Comparison of ENCODE assay signal across 10 cellular contexts in the genomic region with DNA sequence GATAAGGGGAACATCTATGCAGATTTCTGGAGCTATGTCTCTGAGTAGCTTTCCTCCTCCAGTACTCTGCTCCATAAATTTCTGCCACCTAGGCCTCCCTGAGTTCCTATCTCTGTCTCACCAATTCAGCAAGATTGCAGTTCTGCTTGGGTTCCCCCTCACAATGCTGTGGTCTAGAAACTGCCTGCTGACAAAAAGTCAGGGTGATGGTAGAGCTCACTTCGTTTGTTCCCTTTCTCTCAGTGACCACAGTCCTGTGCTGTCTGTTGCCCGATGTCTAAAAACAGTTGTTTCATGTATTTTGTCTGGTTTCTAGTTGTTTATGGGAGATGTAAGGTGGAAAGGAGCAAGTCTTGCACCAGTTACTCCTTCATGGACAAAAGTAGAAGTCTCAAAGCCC. TPM values are rescaled to one million over a fixed set of nuclear protein-coding genes. Genes with fewer than 3 reads are reported as not detected.
DNase-seq lines count a peak whose midpoint lies in the region; ATAC-seq and TF ChIP-seq lines count a peak whose summit lies in the region.
"Had no signal": no experiment of that assay in that cellular context is flagged by ENCODE, and none has a peak within 500 bp of the region (broad histone marks: within the 10 kb centered on the region; RNA-seq: fewer than 3 reads in every experiment).

No MANE protein-coding gene starts in this region.

- H3K27me3 ChIP-seq in H9 (ENCODE audit: insufficient read depth, low read length) (no peaks in the 10 kb centered on the region), testis (no peaks in the 10 kb centered on the region)

- H4K5ac ChIP-seq in H9 (ENCODE audit: insufficient read length, low read depth, low read length), result no peak overlapping the region

- H3K4me1 Mint-ChIP-seq in H9, result peaks cover 12 to 22% of the 10 kb centered on the region in 2 experiments

- H3K27ac Mint-ChIP-seq in H9, result peak overlapping the region in 2 of 3 experiments; percentile 34 to 84; a peak in 3 of 7 replicates

- no peak overlapping the region for H2AFZ ChIP-seq in H9 (ENCODE audit: low read length)

- no peaks in the 10 kb centered on the region for H3K36me3 ChIP-seq in testis (ENCODE audit: low read depth, missing control alignments)

- DNase-seq in H9 (no peak), pons (ENCODE audit: low spot score) (peak; percentile 1), caudate nucleus (lab: John Stamatoyannopoulos, UW) (no peak), cerebellum (ENCODE audit: low spot score) (no peak), SW480 (ENCODE audit: low spot score) (no peak), testis (no peak)
- DNase-seq: NCI-H2227 treated with DMSO at 0.1 percent for 48 hours had no signal

- H3K4me2 ChIP-seq in H9 (ENCODE audit: insufficient read depth, insufficient read length, low read length), result no peak overlapping the region

- TF ChIP-seq CTCF in H9 (conservative IDR thresholded peaks at IDR 0.05) (no peak), testis (IDR thresholded peaks at IDR 0.05) (no peak)

- no peak overlapping the region for H3K27ac ChIP-seq in H9 (ENCODE audit: insufficient read length, low read depth, low read length)
- H3K27ac ChIP-seq in caudate nucleus (ENCODE audit: low read depth, low read length), result no peak overlapping the region
- no peak overlapping the region for H3K27ac ChIP-seq in testis
- H3K27ac ChIP-seq: SK-N-MC had no signal

- H4K8ac ChIP-seq in H9 (replicated peaks; ENCODE audit: insufficient read length, low read depth, low read length), result no peak overlapping the region

- no peaks in the 10 kb centered on the region for H3K79me1 ChIP-seq in H9 (ENCODE audit: insufficient read depth, low read depth, low read length, poor library complexity, severe bottlenecking)

- H3K18ac ChIP-seq in H9 (ENCODE audit: insufficient read length, low read depth, low read length), result no peak overlapping the region

- no peak for TF ChIP-seq POLR2A in testis (IDR thresholded peaks at IDR 0.05)

- no peak overlapping the region for H3K23ac ChIP-seq in H9 (ENCODE audit: insufficient read length, low read depth, low read length)

- peak; percentile 90 for ATAC-seq in GM19035 (IDR thresholded peaks at IDR 0.05; ENCODE audit: unreplicated experiment)
- ATAC-seq in HG03432 (IDR thresholded peaks at IDR 0.05; ENCODE audit: unreplicated experiment), result peak; percentile 95

- intact Hi-C loops in testis (cut with DNase I; ENCODE audit: low total_unique reads), result no loop called here

- H3K14ac ChIP-seq in H9 (ENCODE audit: insufficient read depth, low read length), result no peak overlapping the region

- H2BK5ac ChIP-seq in H9 (ENCODE audit: insufficient read length, low read length), result no peak overlapping the region

- no peak overlapping the region for H3K4me3 ChIP-seq in testis
- H3K4me3 ChIP-seq: SK-N-MC had no signal

- H2BK15ac ChIP-seq in H9 (ENCODE audit: low read depth, low read length), result no peak overlapping the region

- no peak overlapping the region for H3K4me3 Mint-ChIP-seq in H9

- no peaks in the 10 kb centered on the region for H3K4me1 ChIP-seq in H9 (ENCODE audit: insufficient read depth, low read length)
- no peaks in the 10 kb centered on the region for H3K4me1 ChIP-seq in testis

- no peaks in the 10 kb centered on the region for H3K23me2 ChIP-seq in H9 (ENCODE audit: insufficient read length, low read depth, low read length, poor library complexity, severe bottlenecking)

- no peak overlapping the region for H3K9ac ChIP-seq in H9 (ENCODE audit: extremely low read depth, insufficient read length, low read length)

- no peak overlapping the region for H3K56ac ChIP-seq in H9 (ENCODE audit: insufficient read length, low read depth, low read length)

- no peak overlapping the region for H3K4ac ChIP-seq in H9 (ENCODE audit: low read depth, low read length)

- no peak overlapping the region for H2BK120ac ChIP-seq in H9 (ENCODE audit: low read depth, low read length, poor library complexity, severe bottlenecking)

- no peak overlapping the region for H2BK12ac ChIP-seq in H9 (ENCODE audit: insufficient read length, low read depth, low read length)

- H3K9me3 Mint-ChIP-seq in H9, result no peaks in the 10 kb centered on the region

- no peak overlapping the region for H4K91ac ChIP-seq in H9 (ENCODE audit: insufficient read length, low read depth, low read length)

- H3K9me3 ChIP-seq in H9 (ENCODE audit: control insufficient read depth, low read depth, low read length), result no peaks in the 10 kb centered on the region
- no peaks in the 10 kb centered on the region for H3K9me3 ChIP-seq in testis

- no peak overlapping the region for H2AK5ac ChIP-seq in H9 (ENCODE audit: insufficient read length, low read length)

- no peaks in the 10 kb centered on the region for H4K20me1 ChIP-seq in H9 (ENCODE audit: control insufficient read depth, insufficient read depth, insufficient read length)

- H3T11ph ChIP-seq in H9 (ENCODE audit: low read length), result no peak overlapping the region

- WGBS in H9 (ENCODE audit: extremely low coverage, insufficient read length, low lambda C conversion rate), result no CpG with 5 or more reads among the region's 2 CpGs
- 85 to 100% methylated on average over 1 to 2 of the region's 2 CpGs for WGBS in testis, 2 donors

- no peaks in the 10 kb centered on the region for H3K27me3 Mint-ChIP-seq in H9 (ENCODE audit: low read depth)

- no peaks in the 10 kb centered on the region for H3K79me2 ChIP-seq in H9 (ENCODE audit: insufficient read depth, low read length)

- H2BK20ac ChIP-seq in H9 (ENCODE audit: low read depth, low read length, poor library complexity, severe bottlenecking), result no peak overlapping the region

- H3K36me3 Mint-ChIP-seq in H9 (ENCODE audit: insufficient read depth in 1 of 3, low read depth in 3 of 3), result peaks cover 0 to 8% (median 2%) of the 10 kb centered on the region in 3 experiments; a peak in 3 of 7 replicates

RNA-seq across cellular contexts. Expression of a gene that starts 41.1 kb away (rescaled TPM):
- total RNA-seq in H9 (2021), result 27.9 and 28.5 TPM in 2 replicates
- total RNA-seq in cerebellum, result 5.7 TPM
- total RNA-seq in testis, result 1 to 10 TPM; 5.4 to 5.7 TPM
- 3.3 TPM for polyA plus RNA-seq in testis (ENCODE audit: insufficient read depth, low read depth, low replicate concordance)
